23 cellular contexts compared by ENCODE assay signal in the genomic region with DNA sequence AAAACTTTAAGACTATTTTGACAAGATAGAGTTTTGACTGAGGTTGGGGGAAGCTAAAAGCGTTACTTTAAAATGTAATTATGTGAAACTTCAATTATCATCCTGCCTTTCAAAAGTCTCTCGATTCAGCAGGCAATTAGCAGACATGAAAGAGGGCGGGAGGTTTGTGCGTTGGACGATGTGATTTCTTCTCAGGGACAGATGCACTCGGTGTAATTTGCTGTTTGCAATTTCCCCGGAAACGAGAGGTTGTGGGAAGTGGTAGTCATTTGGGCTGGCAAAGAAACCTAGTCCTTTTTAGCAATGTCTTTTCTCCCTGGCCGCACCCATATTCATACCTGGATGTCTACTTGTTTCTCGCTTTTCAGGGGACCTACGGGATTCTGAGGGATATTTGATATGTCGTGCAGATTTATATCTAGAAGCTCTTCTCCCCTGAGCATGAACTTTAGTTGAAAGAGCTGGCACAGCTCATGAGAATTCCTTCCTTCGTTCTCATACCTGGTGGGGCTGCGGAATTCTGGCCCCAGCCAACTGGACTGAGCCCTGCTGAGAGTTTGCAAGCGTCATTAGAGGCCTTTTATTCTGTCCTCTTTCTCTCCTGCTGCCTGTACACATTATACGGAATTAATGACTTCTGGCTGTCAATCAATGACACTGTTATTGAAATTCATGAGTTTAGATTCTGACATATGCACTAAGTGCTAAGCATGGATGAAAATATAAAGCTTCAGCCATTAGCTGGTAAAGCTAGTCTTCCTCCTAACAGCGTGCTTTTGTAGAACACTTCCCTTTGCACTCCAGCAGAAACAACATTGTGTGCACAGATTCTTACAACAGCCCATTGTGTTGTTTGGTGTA. TPM values are rescaled to one million over a fixed set of nuclear protein-coding genes. Genes with fewer than 3 reads are reported as not detected.
DNase-seq lines count a peak whose midpoint lies in the region; ATAC-seq and TF ChIP-seq lines count a peak whose summit lies in the region.
"Had no signal": no experiment of that assay in that cellular context is flagged by ENCODE, and none has a peak within 500 bp of the region (broad histone marks: within the 10 kb centered on the region; RNA-seq: fewer than 3 reads in every experiment).

No MANE protein-coding gene starts in this region.

- no peak for ATAC-seq in HG02759 (IDR thresholded peaks at IDR 0.05; ENCODE audit: unreplicated experiment)
- ATAC-seq: gastroesophageal sphincter had no signal

- H3K4me3 ChIP-seq in dorsolateral prefrontal cortex, result peak overlapping the region in 3 of 59 donors; percentile 2 to 29 (median 14)
- H3K4me3 ChIP-seq in WERI-Rb-1 (ENCODE audit: low read depth, low read length), result no peak overlapping the region
- H3K4me3 ChIP-seq: esophagus squamous epithelium, gastroesophageal sphincter, spleen, thyroid gland had no signal

- no peak overlapping the region for H3K27ac Mint-ChIP-seq in Calu3 (ENCODE audit: unreplicated experiment)
- H3K27ac Mint-ChIP-seq: B cell; HFFc6; T-helper 1 cell treated with Interleukin-12 subunit alpha and Interleukin-12 subunit beta and Interleukin-4 antibody, amounts not matched to agents 30 μg/mL and 1 μg/mL, for 36 hours had no signal

- no peaks in the 10 kb centered on the region for H3K4me1 Mint-ChIP-seq in Calu3 (ENCODE audit: low read depth, unreplicated experiment)
- H3K4me1 Mint-ChIP-seq: B cell had no signal

- intact Hi-C loops in dorsolateral prefrontal cortex (cut with DNase I), result loop anchor here in 1 of 2 donors (10.0 kb wide), 1 partner anchor 299 kb away; no protein-coding TSS in a partner anchor
- intact Hi-C loops in Calu3 (cut with micrococcal nuclease; ENCODE audit: unreplicated experiment), result no loop called here

- peak overlapping the region in 35 of 59 donors; percentile 5 to 95 (median 87) for H3K27ac ChIP-seq in dorsolateral prefrontal cortex
- no peak overlapping the region; the same call in 1 of the 2 replicates for H3K27ac ChIP-seq in WERI-Rb-1
- H3K27ac ChIP-seq: brain microvascular endothelial cell, spleen, thyroid gland had no signal

- peaks cover 3% of the 10 kb centered on the region for H3K9me3 Mint-ChIP-seq in Calu3 (ENCODE audit: low read depth, unreplicated experiment)

- BruUV-seq in Calu3 (replicated peaks; lab: Mats Ljungman, UMichigan), result no TSS peak

- TF ChIP-seq CTCF in dorsolateral prefrontal cortex (IDR thresholded peaks at IDR 0.05 in 54 of 56, conservative IDR thresholded peaks at IDR 0.05 in 2 of 56; ENCODE audit: low read depth in 1 of 56, partially characterized antibody in 56 of 56), result no peak
- TF ChIP-seq CTCF in WERI-Rb-1 (IDR thresholded peaks at IDR 0.05; ENCODE audit: low read depth, low read length), result no peak
- no peak for TF ChIP-seq CTCF in Calu3 (IDR thresholded peaks at IDR 0.05; ENCODE audit: unreplicated experiment)

- peaks cover 7% of the 10 kb centered on the region for H3K9me3 ChIP-seq in WERI-Rb-1 (ENCODE audit: severe bottlenecking)
- H3K9me3 ChIP-seq: esophagus squamous epithelium, gastroesophageal sphincter, spleen, thyroid gland had no signal

- no peak overlapping the region for H3K4me3 Mint-ChIP-seq in Calu3 (ENCODE audit: low read depth, unreplicated experiment)
- H3K4me3 Mint-ChIP-seq: B cell; HFFc6; T-helper 1 cell treated with Interleukin-12 subunit alpha and Interleukin-12 subunit beta and Interleukin-4 antibody, amounts not matched to agents 30 μg/mL and 1 μg/mL, for 36 hours had no signal

- no peaks in the 10 kb centered on the region for H3K36me3 Mint-ChIP-seq in Calu3 (ENCODE audit: insufficient read depth, unreplicated experiment)

- CTCF ChIA-PET in Calu3 (lab: Charles Lee), result no interaction called here

- no peaks in the 10 kb centered on the region for H3K27me3 Mint-ChIP-seq in Calu3 (ENCODE audit: unreplicated experiment)

- DNase-seq in NCI-H1436 (lab: John Stamatoyannopoulos, UW) (peak; percentile 16), NCI-H1436 treated with DMSO at 0.1 percent for 48 hours (lab: John Stamatoyannopoulos, UW) (no peak), NCI-H2171 treated with DMSO at 0.1 percent for 48 hours (lab: John Stamatoyannopoulos, UW) (peak; percentile 36), dorsolateral prefrontal cortex (peak in 3 of 10 donors; percentile 25 to 28 (median 25)), putamen (ENCODE audit: low spot score) (peak; percentile 73), WERI-Rb-1 (no peak), Calu3 (no peak)
- DNase-seq: activated CD8-positive, alpha-beta memory T cell treated with anti-CD3 and anti-CD28 coated beads, Interleukin-2, amount 50 U/mL, for 4 hours; brain microvascular endothelial cell; DND-41; esophagus squamous epithelium; HFFc6; Kasumi-1; NCI-H1092; NCI-H345; spleen; stimulated activated CD4-positive, alpha-beta T cell treated with anti-CD3 and anti-CD28 coated beads, Interleukin-4, amount 100 ng/mL, for 24 hours; stimulated activated naive CD4-positive, alpha-beta T cell treated with Interleukin-2 at 50 U/mL for 16 hours; thyroid gland had no signal

- H3K27me3 ChIP-seq in dorsolateral prefrontal cortex (no peaks in the 10 kb centered on the region), WERI-Rb-1 (ENCODE audit: insufficient read depth, low read depth, severe bottlenecking) (no peaks in the 10 kb centered on the region)
- H3K27me3 ChIP-seq: brain microvascular endothelial cell, esophagus squamous epithelium, gastroesophageal sphincter, spleen, thyroid gland had no signal

- no peaks in the 10 kb centered on the region for H3K36me3 ChIP-seq in WERI-Rb-1
- H3K36me3 ChIP-seq: brain microvascular endothelial cell, esophagus squamous epithelium, gastroesophageal sphincter, spleen, thyroid gland had no signal

RNA-seq across cellular contexts. Expression of a gene that starts 27.3 kb away (rescaled TPM):
- total RNA-seq in dorsolateral prefrontal cortex (10 to 100 TPM; 51.1 to 93.6 (median 76.3) TPM), Calu3 (2022) (3.6 and 5.9 TPM in 2 replicates)

Comparison
In these comparisons a context has a peak if more than half of its experiments do, and no peak if none do; other contexts are left out.
1. DNase-seq: peak in NCI-H1436 (single experiment), NCI-H2171 treated with DMSO at 0.1 percent for 48 hours (single experiment) and putamen (single experiment); none in NCI-H1436 treated with DMSO at 0.1 percent for 48 hours (single experiment), WERI-Rb-1 (single experiment) and Calu3 (single experiment).